9 cellular contexts compared by ENCODE assay signal in genomic region chr17:50426472-50426782, GRCh38. TPM values are rescaled to one million over a fixed set of nuclear protein-coding genes. Genes with fewer than 3 reads are reported as not detected.
DNase-seq lines count a peak whose midpoint lies in the region; ATAC-seq, FAIRE-seq and TF ChIP-seq lines count a peak whose summit lies in the region.
"Had no signal": no experiment of that assay in that cellular context is flagged by ENCODE, and none has a peak within 500 bp of the region (broad histone marks: within the 10 kb centered on the region; RNA-seq: fewer than 3 reads in every experiment).

No MANE protein-coding gene starts in this region.

- DNase-seq in H54 (ENCODE audit: insufficient read length, low spot score) (peak; percentile 25), right cardiac atrium (no peak), spleen (no peak), NCI-H1092 treated with DMSO at 0.1 percent for 48 hours (lab: John Stamatoyannopoulos, UW) (no peak), DMS79 treated with DMSO at 0.1 percent for 48 hours (lab: John Stamatoyannopoulos, UW) (no peak), NCI-H2081 (lab: John Stamatoyannopoulos, UW) (no peak)
- DNase-seq in activated CD4-positive, alpha-beta memory T cell treated with anti-CD3 and anti-CD28 coated beads for 36 hours, result no peak
- DNase-seq: NCI-H446 treated with DMSO at 0.1 percent for 48 hours had no signal

- peaks cover 13% of the 10 kb centered on the region for H3K4me1 ChIP-seq in right cardiac atrium (ENCODE audit: control insufficient read depth, insufficient read depth, low read length)
- H3K4me1 ChIP-seq in spleen, result peaks cover 15 to 68% (median 46%) of the 10 kb centered on the region in 6 donors

- peak overlapping the region; percentile 91 for H3K27ac ChIP-seq in right cardiac atrium (ENCODE audit: low read length)
- H3K27ac ChIP-seq in spleen, result peak overlapping the region; percentile 19 to 89 (median 84)

- TF ChIP-seq POLR2A in H54 (IDR thresholded peaks at IDR 0.05; ENCODE audit: low read depth, low read length), result no peak
- TF ChIP-seq POLR2A in spleen (IDR thresholded peaks at IDR 0.05), result no peak

- no peak for TF ChIP-seq CTCF in spleen (IDR thresholded peaks at IDR 0.05 in 8 of 11, conservative IDR thresholded peaks at IDR 0.05 in 3 of 11)

- peak overlapping the region; percentile 43 for H3K27ac Mint-ChIP-seq in activated CD4-positive, alpha-beta memory T cell treated with anti-CD3 and anti-CD28 coated beads for 36 hours

- no peak for FAIRE-seq in H54 (lab: Jason Lieb, UNC)

- H3K27me3 ChIP-seq in right cardiac atrium (ENCODE audit: control insufficient read depth, insufficient read depth) (no peaks in the 10 kb centered on the region), spleen (replicated peaks in 1 of 7) (no peaks in the 10 kb centered on the region)

- peaks cover 0 to 5% (median 0%) of the 10 kb centered on the region in 6 donors for H3K36me3 ChIP-seq in spleen

- POLR2A ChIA-PET in activated CD4-positive, alpha-beta memory T cell treated with anti-CD3 and anti-CD28 coated beads for 36 hours (lab: Charles Lee), result interaction anchor here (0.9 to 1.4 kb wide), 4 partner anchors 9 to 53 kb away, joined by 3 to 12 read pairs (median 3); partner anchors contain the start of gene LRRC59

- H3K4me3 Mint-ChIP-seq in activated CD4-positive, alpha-beta memory T cell treated with anti-CD3 and anti-CD28 coated beads for 36 hours, result peak overlapping the region; percentile 81

- H3K9me3 Mint-ChIP-seq in activated CD4-positive, alpha-beta memory T cell treated with anti-CD3 and anti-CD28 coated beads for 36 hours, result no peaks in the 10 kb centered on the region

- ATAC-seq in right cardiac atrium (peak in 1 of 2 donors; percentile 2), GM19324 (IDR thresholded peaks at IDR 0.05; ENCODE audit: low FRiP score, unreplicated experiment) (no peak)

- no peaks in the 10 kb centered on the region for H3K36me3 Mint-ChIP-seq in activated CD4-positive, alpha-beta memory T cell treated with anti-CD3 and anti-CD28 coated beads for 36 hours

- H3K4me1 Mint-ChIP-seq in activated CD4-positive, alpha-beta memory T cell treated with anti-CD3 and anti-CD28 coated beads for 36 hours (ENCODE audit: low read depth), result peaks cover 23% of the 10 kb centered on the region

- H3K4me3 ChIP-seq in right cardiac atrium (ENCODE audit: low read length) (peak overlapping the region; percentile 92), spleen (peak overlapping the region; percentile 56 to 94 (median 75))

- H3K27me3 Mint-ChIP-seq in activated CD4-positive, alpha-beta memory T cell treated with anti-CD3 and anti-CD28 coated beads for 36 hours, result no peaks in the 10 kb centered on the region

- CTCF ChIA-PET in activated CD4-positive, alpha-beta memory T cell treated with anti-CD3 and anti-CD28 coated beads for 36 hours (lab: Charles Lee), result interaction anchor here (0.6 to 3.6 kb wide), 3 partner anchors 29 to 65 kb away, joined by 3 to 27 read pairs (median 5); partner anchors contain the start of gene LRRC59

- intact Hi-C loops in activated CD4-positive, alpha-beta memory T cell treated with anti-CD3 and anti-CD28 coated beads for 36 hours (cut with micrococcal nuclease), result loop anchor here (1.0 to 2.0 kb wide), 2 partner anchors 52 to 116 kb away; partner anchors contain the start of gene RSAD1
- intact Hi-C loops in right cardiac atrium (cut with DNase I), result no loop called here
- intact Hi-C loops in spleen (cut with DNase I; ENCODE audit: low total_unique reads), result no loop called here

- no peaks in the 10 kb centered on the region for H3K9me3 ChIP-seq in right cardiac atrium (ENCODE audit: control insufficient read depth, low read length)
- H3K9me3 ChIP-seq in spleen, result no peaks in the 10 kb centered on the region

- under 1% methylated on average over 7 of the region's 7 CpGs for WGBS in right cardiac atrium
- WGBS in spleen, 5 donors, result 0 to 4% (median 0%) methylated on average over 3 to 7 of the region's 7 CpGs

RNA-seq across cellular contexts. Expression of gene ACSF2, which starts 0.4 kb away (rescaled TPM):
- total RNA-seq in activated CD4-positive, alpha-beta memory T cell treated with anti-CD3 and anti-CD28 coated beads for 36 hours, result 10 to 100 TPM; 20.1 to 23.6 TPM
- 100 to 1,000 TPM in 2 of 4 donors, 10 to 100 TPM in 2; 61.1 to 112 (median 96.7) TPM for total RNA-seq in right cardiac atrium
- 81.6 TPM for polyA plus RNA-seq in right cardiac atrium
- 10 to 100 TPM; 28.3 to 48.6 (median 41.9) TPM for total RNA-seq in spleen
- polyA plus RNA-seq in spleen, result 10 to 100 TPM; 21.7 to 50.0 (median 36.3) TPM

RNA-seq across cellular contexts. Expression of gene LRRC59, which starts 29.1 kb away (rescaled TPM):
- total RNA-seq in activated CD4-positive, alpha-beta memory T cell treated with anti-CD3 and anti-CD28 coated beads for 36 hours, result 10 to 100 TPM; 77.1 to 78.8 TPM
- total RNA-seq in right cardiac atrium, result 10 to 100 TPM; 22.9 to 62.0 (median 33.3) TPM
- 22.0 TPM for polyA plus RNA-seq in right cardiac atrium
- total RNA-seq in spleen, result 10 to 100 TPM; 38.9 to 71.3 (median 47.0) TPM
- polyA plus RNA-seq in spleen, result 10 to 100 TPM; 12.5 to 23.6 (median 18.8) TPM

RNA-seq across cellular contexts. Expression of gene CHAD, which starts 42.3 kb away (rescaled TPM):
- not detected for total RNA-seq in activated CD4-positive, alpha-beta memory T cell treated with anti-CD3 and anti-CD28 coated beads for 36 hours
- total RNA-seq in right cardiac atrium (1 to 10 TPM in 1 of 4 donors, under 1 TPM in 3; 0.34 to 1.1 (median 0.53) TPM), spleen (under 1 TPM in 1 of 7 donors, not detected in 6; 0.39 TPM)
- polyA plus RNA-seq in right cardiac atrium (0.57 TPM), spleen (not detected)

RNA-seq across cellular contexts. Expression of gene RSAD1, which starts 52.2 kb away (rescaled TPM):
- 10 to 100 TPM; 31.9 to 37.2 TPM for total RNA-seq in activated CD4-positive, alpha-beta memory T cell treated with anti-CD3 and anti-CD28 coated beads for 36 hours
- total RNA-seq in right cardiac atrium, result 10 to 100 TPM; 27.8 to 38.5 (median 32.3) TPM
- 23.9 TPM for polyA plus RNA-seq in right cardiac atrium
- 10 to 100 TPM; 24.4 to 56.2 (median 39.4) TPM for total RNA-seq in spleen
- 10 to 100 TPM; 24.1 to 35.0 (median 30.7) TPM for polyA plus RNA-seq in spleen

RNA-seq across cellular contexts. Expression of gene EME1, which starts 53.4 kb away (rescaled TPM):
- 10 to 100 TPM; 47.7 to 48.1 TPM for total RNA-seq in activated CD4-positive, alpha-beta memory T cell treated with anti-CD3 and anti-CD28 coated beads for 36 hours
- total RNA-seq in right cardiac atrium (under 1 TPM in 2 of 4 donors, not detected in 2; 0.46 to 0.59 TPM), spleen (1 to 10 TPM in 6 of 7 donors, under 1 TPM in 1; 0.66 to 3.6 (median 1.9) TPM)
- polyA plus RNA-seq in right cardiac atrium (0.36 TPM), spleen (1 to 10 TPM; 1.1 to 3.0 (median 1.9) TPM)
